ENCODE assay signal across 28 cellular contexts in genomic region chr16:30357715-30358576, GRCh38. TPM values are rescaled to one million over a fixed set of nuclear protein-coding genes. Genes with fewer than 3 reads are reported as not detected.
DNase-seq lines count a peak whose midpoint lies in the region; ATAC-seq, FAIRE-seq and TF ChIP-seq lines count a peak whose summit lies in the region.
"Had no signal": no experiment of that assay in that cellular context is flagged by ENCODE, and none has a peak within 500 bp of the region (broad histone marks: within the 10 kb centered on the region; RNA-seq: fewer than 3 reads in every experiment).

No MANE protein-coding gene starts in this region.

- no peaks in the 10 kb centered on the region for H3K27me3 ChIP-seq in astrocyte (ENCODE audit: insufficient read depth, low read length)
- H3K27me3 ChIP-seq: adrenal gland, MG63, vagina had no signal

- no peak overlapping the region for H3K9ac ChIP-seq in astrocyte (ENCODE audit: low read length)

- no peak overlapping the region for H3K4me3 ChIP-seq in astrocyte (ENCODE audit: insufficient read depth, low read depth, low read length)
- H3K4me3 ChIP-seq in mucosa of descending colon: no peak overlapping the region
- H3K4me3 ChIP-seq: A549, adrenal gland, MG63, vagina had no signal

- no peak overlapping the region for H3K4me3 Mint-ChIP-seq in activated CD8-positive, alpha-beta T cell treated with anti-CD3 and anti-CD28 coated beads for 36 hours
- no peak overlapping the region for H3K4me3 Mint-ChIP-seq in activated CD8-positive, alpha-beta T cell treated with anti-CD3 and anti-CD28 coated beads, Interleukin-2, amount 10 ng/mL, durations not matched to agents 7 days and 5 days
- peak overlapping the region in 1 of 2 donors; percentile 13 for H3K4me3 Mint-ChIP-seq in CD14-positive monocyte
- peak overlapping the region; percentile 75 for H3K4me3 Mint-ChIP-seq in astrocyte (ENCODE audit: unreplicated experiment)
- H3K4me3 Mint-ChIP-seq in WTC11: no peak overlapping the region
- H3K4me3 Mint-ChIP-seq: activated CD4-positive, alpha-beta T cell treated with anti-CD3 and anti-CD28 coated beads for 36 hours; T-cell had no signal

- no peak for TF ChIP-seq CTCF in activated CD8-positive, alpha-beta T cell treated with anti-CD3 and anti-CD28 coated beads for 36 hours (IDR thresholded peaks at IDR 0.05)
- TF ChIP-seq CTCF in CD14-positive monocyte (IDR thresholded peaks at IDR 0.05) (no peak), astrocyte (IDR thresholded peaks at IDR 0.05; ENCODE audit: insufficient read depth, low read depth, low read length) (no peak), mucosa of descending colon (IDR thresholded peaks at IDR 0.05) (no peak), WTC11 (IDR thresholded peaks at IDR 0.05) (no peak)

- ATAC-seq in activated CD8-positive, alpha-beta T cell treated with anti-CD3 and anti-CD28 coated beads for 36 hours: no peak
- ATAC-seq in activated CD8-positive, alpha-beta T cell treated with anti-CD3 and anti-CD28 coated beads, Interleukin-2, amount 10 ng/mL, durations not matched to agents 7 days and 5 days: no peak
- ATAC-seq in mucosa of descending colon (no peak), GM21515 (IDR thresholded peaks at IDR 0.05; ENCODE audit: unreplicated experiment) (no peak), WTC11 (no peak)
- ATAC-seq: A549; activated CD4-positive, alpha-beta T cell treated with anti-CD3 and anti-CD28 coated beads for 36 hours; T-cell had no signal

- no peak overlapping the region for H3K27ac ChIP-seq in astrocyte (ENCODE audit: low read depth, low read length)
- H3K27ac ChIP-seq: vagina had no signal

- H3K36me3 Mint-ChIP-seq in activated CD8-positive, alpha-beta T cell treated with anti-CD3 and anti-CD28 coated beads for 36 hours (ENCODE audit: low read depth): peaks cover 22% of the 10 kb centered on the region
- H3K36me3 Mint-ChIP-seq in activated CD8-positive, alpha-beta T cell treated with anti-CD3 and anti-CD28 coated beads, Interleukin-2, amount 10 ng/mL, durations not matched to agents 7 days and 5 days (ENCODE audit: low read depth): peaks cover 61% of the 10 kb centered on the region
- H3K36me3 Mint-ChIP-seq in CD14-positive monocyte: peaks cover 55 to 70% of the 10 kb centered on the region in 2 donors
- H3K36me3 Mint-ChIP-seq in astrocyte (ENCODE audit: low read depth, unreplicated experiment): peaks cover 25% of the 10 kb centered on the region
- H3K36me3 Mint-ChIP-seq in WTC11: peaks cover 22% of the 10 kb centered on the region

- POLR2A ChIA-PET in activated CD8-positive, alpha-beta T cell treated with anti-CD3 and anti-CD28 coated beads for 36 hours (lab: Charles Lee): interaction anchor here (1.1 to 9.7 kb wide), 4 partner anchors 13 to 23 kb away, joined by 3 to 73 read pairs (median 4); partner anchors contain the start of gene TBC1D10B
- POLR2A ChIA-PET in activated CD8-positive, alpha-beta T cell treated with anti-CD3 and anti-CD28 coated beads, Interleukin-2, amount 10 ng/mL, durations not matched to agents 7 days and 5 days (lab: Charles Lee): no interaction called here
- POLR2A ChIA-PET in WTC11 (lab: Charles Lee): interaction anchor here (1.0 kb wide), 1 partner anchor 37 kb away, joined by 3 read pairs; the partner anchor contains the start of gene ZNF48

- H3K9me3 ChIP-seq in astrocyte (ENCODE audit: insufficient read depth, low read depth, low read length): no peaks in the 10 kb centered on the region
- no peaks in the 10 kb centered on the region for H3K9me3 ChIP-seq in mucosa of descending colon
- H3K9me3 ChIP-seq: A549, adrenal gland, MG63, vagina had no signal

- no peak overlapping the region for H2AFZ ChIP-seq in astrocyte (ENCODE audit: low read depth, low read length)

- H3K27ac Mint-ChIP-seq in activated CD8-positive, alpha-beta T cell treated with anti-CD3 and anti-CD28 coated beads for 36 hours: peak overlapping the region; percentile 62
- no peak overlapping the region for H3K27ac Mint-ChIP-seq in activated CD8-positive, alpha-beta T cell treated with anti-CD3 and anti-CD28 coated beads, Interleukin-2, amount 10 ng/mL, durations not matched to agents 7 days and 5 days
- H3K27ac Mint-ChIP-seq in CD14-positive monocyte (peak overlapping the region in 5 of 7 donors; percentile 6 to 81 (median 14)), astrocyte (ENCODE audit: unreplicated experiment) (no peak overlapping the region), WTC11 (no peak overlapping the region)

- H3K4me2 ChIP-seq in astrocyte (ENCODE audit: low read length): no peak overlapping the region

- H4K20me1 ChIP-seq in astrocyte (ENCODE audit: insufficient read depth, low read length): peaks cover 43% of the 10 kb centered on the region

- H3K27me3 Mint-ChIP-seq in activated CD8-positive, alpha-beta T cell treated with anti-CD3 and anti-CD28 coated beads for 36 hours: no peaks in the 10 kb centered on the region
- H3K27me3 Mint-ChIP-seq in activated CD8-positive, alpha-beta T cell treated with anti-CD3 and anti-CD28 coated beads, Interleukin-2, amount 10 ng/mL, durations not matched to agents 7 days and 5 days (ENCODE audit: low read depth): no peaks in the 10 kb centered on the region
- H3K27me3 Mint-ChIP-seq in CD14-positive monocyte (ENCODE audit: low read depth in 3 of 3) (peaks cover 0 to 1% (median 0%) of the 10 kb centered on the region in 3 donors), astrocyte (ENCODE audit: low read depth, unreplicated experiment) (no peaks in the 10 kb centered on the region), WTC11 (ENCODE audit: low read depth) (no peaks in the 10 kb centered on the region; the same call in 1 of the 2 replicates)
- H3K27me3 Mint-ChIP-seq: activated CD4-positive, alpha-beta T cell treated with anti-CD3 and anti-CD28 coated beads for 36 hours; T-cell had no signal

- H3K4me1 ChIP-seq in astrocyte (ENCODE audit: insufficient read depth, low read length) (peaks cover 10% of the 10 kb centered on the region), mucosa of descending colon (ENCODE audit: low read depth) (peaks cover 16% of the 10 kb centered on the region)

- H3K79me2 ChIP-seq in astrocyte (ENCODE audit: insufficient read depth, low read length): peaks cover 77% of the 10 kb centered on the region

- H3K9me3 Mint-ChIP-seq in activated CD8-positive, alpha-beta T cell treated with anti-CD3 and anti-CD28 coated beads for 36 hours: no peaks in the 10 kb centered on the region
- H3K9me3 Mint-ChIP-seq in activated CD8-positive, alpha-beta T cell treated with anti-CD3 and anti-CD28 coated beads, Interleukin-2, amount 10 ng/mL, durations not matched to agents 7 days and 5 days (ENCODE audit: insufficient read depth): no peaks in the 10 kb centered on the region
- H3K9me3 Mint-ChIP-seq in CD14-positive monocyte (no peaks in the 10 kb centered on the region), astrocyte (ENCODE audit: unreplicated experiment) (no peaks in the 10 kb centered on the region), WTC11 (no peaks in the 10 kb centered on the region)
- H3K9me3 Mint-ChIP-seq: T-cell had no signal

- peaks cover 13% of the 10 kb centered on the region for H3K36me3 ChIP-seq in astrocyte (ENCODE audit: insufficient read depth, low read length)
- H3K36me3 ChIP-seq in mucosa of descending colon (ENCODE audit: low read depth): no peaks in the 10 kb centered on the region

- intact Hi-C loops in activated CD8-positive, alpha-beta T cell treated with anti-CD3 and anti-CD28 coated beads for 36 hours (cut with micrococcal nuclease): no loop called here
- intact Hi-C loops in CD14-positive monocyte (cut with micrococcal nuclease): loop anchor here in 1 of 2 donors (10.0 kb wide), 1 partner anchor 47 kb away; the partner anchor contains the start of gene ZNF771
- intact Hi-C loops in mucosa of descending colon (cut with DNase I, micrococcal nuclease): no loop called here

- CTCF ChIA-PET in activated CD8-positive, alpha-beta T cell treated with anti-CD3 and anti-CD28 coated beads for 36 hours (lab: Charles Lee): interaction anchor here (0.5 to 2.1 kb wide), 2 partner anchors 11 to 21 kb away, joined by 3 to 6 read pairs; no protein-coding TSS in a partner anchor
- CTCF ChIA-PET in activated CD8-positive, alpha-beta T cell treated with anti-CD3 and anti-CD28 coated beads, Interleukin-2, amount 10 ng/mL, durations not matched to agents 7 days and 5 days (lab: Charles Lee): interaction anchor here (0.7 to 0.9 kb wide), 2 partner anchors 13 to 51 kb away, joined by 3 read pairs; no protein-coding TSS in a partner anchor
- CTCF ChIA-PET in WTC11 (lab: Charles Lee): interaction anchor here (0.6 to 3.1 kb wide), 5 partner anchors 12 to 245 kb away, joined by 3 to 17 read pairs (median 4); partner anchors contain the start of gene TBC1D10B

- peaks cover 32% of the 10 kb centered on the region for H3K4me1 Mint-ChIP-seq in activated CD8-positive, alpha-beta T cell treated with anti-CD3 and anti-CD28 coated beads for 36 hours (ENCODE audit: low read depth)
- peaks cover 45% of the 10 kb centered on the region for H3K4me1 Mint-ChIP-seq in activated CD8-positive, alpha-beta T cell treated with anti-CD3 and anti-CD28 coated beads, Interleukin-2, amount 10 ng/mL, durations not matched to agents 7 days and 5 days (ENCODE audit: low read depth)
- H3K4me1 Mint-ChIP-seq in CD14-positive monocyte (peaks cover 32% of the 10 kb centered on the region), astrocyte (ENCODE audit: low read depth, unreplicated experiment) (peaks cover 15% of the 10 kb centered on the region), WTC11 (peaks cover 27% of the 10 kb centered on the region)

- no peak for DNase-seq in activated CD8-positive, alpha-beta T cell treated with anti-CD3 and anti-CD28 coated beads for 36 hours
- no peak for DNase-seq in activated CD8-positive, alpha-beta T cell treated with anti-CD3 and anti-CD28 coated beads, Interleukin-2, amount 10 ng/mL, durations not matched to agents 7 days and 5 days
- DNase-seq in CD14-positive monocyte (ENCODE audit: low spot score) (no peak), astrocyte (ENCODE audit: low read depth) (no peak), mucosa of descending colon (peak in 2 of 3 donors; percentile 29 to 43), cerebellar nuclear complex (lab: John Stamatoyannopoulos, UW) (no peak), WTC11 (ENCODE audit: low spot score) (no peak)
- DNase-seq: activated CD4-positive, alpha-beta T cell treated with anti-CD3 and anti-CD28 coated beads for 36 hours; activated T-cell treated with anti-CD3 and anti-CD28 coated beads for 4 hours; DMS 273 treated with DMSO at 0.1 percent for 48 hours; MG63; NCI-H1436 treated with DMSO at 0.1 percent for 48 hours; NCI-H524 treated with DMSO at 0.1 percent for 48 hours; OCI-M1; retina; SIG-M5; stimulated activated CD8-positive, alpha-beta memory T cell treated with anti-CD3 and anti-CD28 coated beads, Interleukin-4, amount 100 ng/mL, for 48 hours; T-cell had no signal

- FAIRE-seq in astrocyte (lab: Jason Lieb, UNC): no peak
- FAIRE-seq: A549, bronchial epithelial cell, islet of Langerhans, TTC549 had no signal

RNA-seq across cellular contexts. Expression of gene CD2BP2, which starts 2.8 kb away (rescaled TPM):
- 10 to 100 TPM; 43.8 to 44.5 TPM for total RNA-seq in activated CD8-positive, alpha-beta T cell treated with anti-CD3 and anti-CD28 coated beads for 36 hours
- total RNA-seq in activated CD8-positive, alpha-beta T cell treated with anti-CD3 and anti-CD28 coated beads, Interleukin-2, amount 10 ng/mL, durations not matched to agents 7 days and 5 days: 10 to 100 TPM; 62.7 to 67.5 TPM
- 10 to 100 TPM; 31.0 to 31.8 TPM for polyA plus RNA-seq in CD14-positive monocyte
- total RNA-seq in astrocyte: 58.8 TPM in 2 replicates
- total RNA-seq in mucosa of descending colon: 10 to 100 TPM; 53.4 to 57.9 (median 53.5) TPM
- total RNA-seq in WTC11 (2021): 51.0 to 56.6 TPM (median 51.1 TPM) in 3 replicates

RNA-seq across cellular contexts. Expression of gene TBC1D10B, which starts 12.3 kb away (rescaled TPM):
- 10 to 100 TPM; 39.7 to 41.3 TPM for total RNA-seq in activated CD8-positive, alpha-beta T cell treated with anti-CD3 and anti-CD28 coated beads for 36 hours
- 10 to 100 TPM; 75.4 to 75.7 TPM for total RNA-seq in activated CD8-positive, alpha-beta T cell treated with anti-CD3 and anti-CD28 coated beads, Interleukin-2, amount 10 ng/mL, durations not matched to agents 7 days and 5 days
- polyA plus RNA-seq in CD14-positive monocyte: 10 to 100 TPM; 12.2 to 13.8 TPM
- 50.3 and 50.8 TPM in 2 replicates for total RNA-seq in astrocyte
- total RNA-seq in mucosa of descending colon: 10 to 100 TPM; 46.4 to 48.8 (median 47.5) TPM
- 33.4 to 40.5 TPM (median 34.6 TPM) in 3 replicates for total RNA-seq in WTC11 (2021)

RNA-seq across cellular contexts. Expression of gene MYL11, which starts 16.7 kb away (rescaled TPM):
- 1 to 10 TPM in 1 of 2 experiments, under 1 TPM in 1; 0.87 to 1.2 TPM for total RNA-seq in activated CD8-positive, alpha-beta T cell treated with anti-CD3 and anti-CD28 coated beads for 36 hours
- 1 to 10 TPM in 1 of 2 experiments, not detected in 1; 1.3 TPM for total RNA-seq in activated CD8-positive, alpha-beta T cell treated with anti-CD3 and anti-CD28 coated beads, Interleukin-2, amount 10 ng/mL, durations not matched to agents 7 days and 5 days
- 1 to 10 TPM; 1.6 to 1.9 TPM for polyA plus RNA-seq in CD14-positive monocyte
- total RNA-seq in astrocyte (not detected in 2 replicates), mucosa of descending colon (1 to 10 TPM in 2 of 3 donors, not detected in 1; 1.1 to 1.6 TPM), WTC11 (2021) (0.80 to 1.3 TPM (median 0.85 TPM) in 3 replicates)
- total RNA-seq: bronchial epithelial cell, lung microvascular endothelial cell, omental fat pad, subcutaneous adipose tissue, vagina had no signal

RNA-seq across cellular contexts. Expression of gene SEPTIN1, which starts 24.4 kb away (rescaled TPM):
- 100 to 1,000 TPM; 163 to 169 TPM for total RNA-seq in activated CD8-positive, alpha-beta T cell treated with anti-CD3 and anti-CD28 coated beads for 36 hours
- 100 to 1,000 TPM; 321 to 342 TPM for total RNA-seq in activated CD8-positive, alpha-beta T cell treated with anti-CD3 and anti-CD28 coated beads, Interleukin-2, amount 10 ng/mL, durations not matched to agents 7 days and 5 days
- under 1 TPM; 0.49 to 0.60 TPM for polyA plus RNA-seq in CD14-positive monocyte
- 0.48 and 0.96 TPM in 2 replicates for total RNA-seq in astrocyte
- total RNA-seq in mucosa of descending colon: 1 to 10 TPM; 5.6 to 6.1 (median 6.0) TPM
- 2.3 to 2.7 TPM (median 2.6 TPM) in 3 replicates for total RNA-seq in WTC11 (2021)

RNA-seq across cellular contexts. Expression of gene ZNF48, which starts 37.3 kb away (rescaled TPM):
- 10 to 100 TPM; 10.4 to 10.9 TPM for total RNA-seq in activated CD8-positive, alpha-beta T cell treated with anti-CD3 and anti-CD28 coated beads for 36 hours
- total RNA-seq in activated CD8-positive, alpha-beta T cell treated with anti-CD3 and anti-CD28 coated beads, Interleukin-2, amount 10 ng/mL, durations not matched to agents 7 days and 5 days: 10 to 100 TPM; 13.5 to 13.8 TPM
- 1 to 10 TPM in 1 of 2 donors, under 1 TPM in 1; 0.67 to 1.4 TPM for polyA plus RNA-seq in CD14-positive monocyte
- total RNA-seq in astrocyte (16.0 and 19.5 TPM in 2 replicates), mucosa of descending colon (10 to 100 TPM in 1 of 3 donors, 1 to 10 TPM in 2; 6.5 to 13.7 (median 6.6) TPM), WTC11 (2021) (31.3 to 39.3 TPM (median 32.1 TPM) in 3 replicates)

Comparison
In these comparisons a context has a peak if more than half of its experiments do, and no peak if none do; other contexts are left out.
1. H3K27ac Mint-ChIP-seq: peak in activated CD8-positive, alpha-beta T cell treated with anti-CD3 and anti-CD28 coated beads for 36 hours (single experiment) and CD14-positive monocyte (5 of 7); none in activated CD8-positive, alpha-beta T cell treated with anti-CD3 and anti-CD28 coated beads, Interleukin-2, amount 10 ng/mL, durations not matched to agents 7 days and 5 days (single experiment), astrocyte (single experiment) and WTC11 (single experiment).
2. DNase-seq: peak in mucosa of descending colon (2 of 3); none in activated CD8-positive, alpha-beta T cell treated with anti-CD3 and anti-CD28 coated beads for 36 hours (single experiment), activated CD8-positive, alpha-beta T cell treated with anti-CD3 and anti-CD28 coated beads, Interleukin-2, amount 10 ng/mL, durations not matched to agents 7 days and 5 days (single experiment), CD14-positive monocyte (single experiment), astrocyte (single experiment), cerebellar nuclear complex (0 of 2) and WTC11 (single experiment).